9 cellular contexts compared by ENCODE assay signal in the genomic region with DNA sequence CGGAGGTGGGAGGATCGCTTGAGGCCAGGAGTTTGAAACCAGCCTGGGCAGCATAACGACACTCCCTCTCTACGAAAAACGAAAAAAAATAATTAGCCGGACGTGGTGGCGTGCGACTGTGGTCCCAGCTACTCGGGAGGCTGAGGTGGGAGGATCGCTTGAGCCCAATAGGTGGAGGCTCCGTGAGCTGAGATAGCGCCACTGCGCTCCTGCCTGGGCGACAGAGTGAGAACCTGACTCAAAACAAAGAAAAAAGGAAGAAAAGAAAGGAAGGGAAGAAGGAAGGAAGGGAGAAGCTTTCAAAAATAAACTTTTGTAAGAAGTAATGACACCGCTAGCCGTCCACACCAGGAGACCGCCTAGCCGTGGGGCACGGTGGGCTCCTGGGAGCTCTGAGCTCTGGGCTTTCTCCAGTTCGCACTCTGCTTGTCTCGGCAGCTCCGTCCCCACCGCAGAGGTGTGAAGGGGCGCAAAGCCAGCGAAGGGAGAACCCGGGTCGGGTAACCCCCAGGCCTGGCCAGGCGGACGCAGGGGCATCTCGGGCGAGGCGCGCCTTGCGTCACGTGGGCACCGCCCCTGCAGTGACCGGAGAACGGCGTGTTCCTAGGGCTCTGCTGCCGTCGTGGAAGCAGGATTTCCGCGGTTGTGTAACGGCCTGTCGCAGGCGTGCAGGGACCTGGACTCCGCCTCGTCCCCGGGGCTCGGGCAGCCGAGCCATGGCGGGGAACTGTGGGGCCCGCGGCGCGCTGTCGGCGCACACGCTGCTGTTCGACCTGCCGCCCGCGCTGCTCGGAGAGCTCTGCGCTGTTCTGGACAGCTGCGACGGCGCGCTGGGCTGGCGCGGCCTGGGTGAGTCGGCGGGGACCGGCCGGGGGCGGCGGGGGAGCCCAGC. TPM values are rescaled to one million over a fixed set of nuclear protein-coding genes. Genes with fewer than 3 reads are reported as not detected.
DNase-seq lines count a peak whose midpoint lies in the region; ATAC-seq and TF ChIP-seq lines count a peak whose summit lies in the region.
"Had no signal": no experiment of that assay in that cellular context is flagged by ENCODE, and none has a peak within 500 bp of the region (broad histone marks: within the 10 kb centered on the region; RNA-seq: fewer than 3 reads in every experiment).

A gene with protein sequence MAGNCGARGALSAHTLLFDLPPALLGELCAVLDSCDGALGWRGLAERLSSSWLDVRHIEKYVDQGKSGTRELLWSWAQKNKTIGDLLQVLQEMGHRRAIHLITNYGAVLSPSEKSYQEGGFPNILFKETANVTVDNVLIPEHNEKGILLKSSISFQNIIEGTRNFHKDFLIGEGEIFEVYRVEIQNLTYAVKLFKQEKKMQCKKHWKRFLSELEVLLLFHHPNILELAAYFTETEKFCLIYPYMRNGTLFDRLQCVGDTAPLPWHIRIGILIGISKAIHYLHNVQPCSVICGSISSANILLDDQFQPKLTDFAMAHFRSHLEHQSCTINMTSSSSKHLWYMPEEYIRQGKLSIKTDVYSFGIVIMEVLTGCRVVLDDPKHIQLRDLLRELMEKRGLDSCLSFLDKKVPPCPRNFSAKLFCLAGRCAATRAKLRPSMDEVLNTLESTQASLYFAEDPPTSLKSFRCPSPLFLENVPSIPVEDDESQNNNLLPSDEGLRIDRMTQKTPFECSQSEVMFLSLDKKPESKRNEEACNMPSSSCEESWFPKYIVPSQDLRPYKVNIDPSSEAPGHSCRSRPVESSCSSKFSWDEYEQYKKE (plus strand): TSS at position 631 of the 892 bp plus-strand sequence. CDS start 86 bp downstream, at position 717.

- TF ChIP-seq CTCF in activated B cell treated with CpG ODN at 0.5 μM for 24 hours (IDR thresholded peaks at IDR 0.05), result no peak

- peaks cover 6% of the 10 kb centered on the region for H3K9me3 Mint-ChIP-seq in activated B cell treated with CpG ODN at 0.5 μM for 24 hours
- H3K9me3 Mint-ChIP-seq in stimulated activated naive B cell treated with anti-CD40 and anti-IgM and Interleukin-4, amounts not matched to agents 10 μg/mL and 1 μg/mL and 100 μg/mL, for 72 hours, result peaks cover 3 to 11% of the 10 kb centered on the region in 2 donors

- DNase-seq in D341Med (ENCODE audit: low spot score) (peak; percentile 61), activated B cell treated with CpG ODN at 0.5 μM for 24 hours (peak; percentile 48), medulla oblongata (ENCODE audit: extremely low spot score) (peak; percentile 41), H4 (ENCODE audit: low spot score) (no peak)
- DNase-seq in effector memory CD4-positive, alpha-beta T cell, result no peak
- DNase-seq in stimulated activated naive B cell treated with anti-CD40 and anti-IgM and Interleukin-4, amounts not matched to agents 10 μg/mL and 1 μg/mL and 100 μg/mL, for 72 hours, result peak; percentile 48

- H3K27ac Mint-ChIP-seq in activated B cell treated with CpG ODN at 0.5 μM for 24 hours, result peak within 1 kb of the TSS; percentile 38
- H3K27ac Mint-ChIP-seq in stimulated activated naive B cell treated with anti-CD40 and anti-IgM and Interleukin-4, amounts not matched to agents 10 μg/mL and 1 μg/mL and 100 μg/mL, for 72 hours, result peak within 1 kb of the TSS; percentile 51

- CTCF ChIA-PET in activated B cell treated with CpG ODN at 0.5 μM for 24 hours (lab: Charles Lee), result interaction anchor here (0.9 to 1.1 kb wide), 2 partner anchors 19 to 47 kb away, joined by 3 to 4 read pairs; a partner anchor contains a TSS

- H3K9me3 ChIP-seq in effector memory CD4-positive, alpha-beta T cell (ENCODE audit: control insufficient read depth, low read length), result no peaks in the 10 kb centered on the region
- H3K9me3 ChIP-seq: SJSA1 had no signal

- POLR2A ChIA-PET in activated B cell treated with CpG ODN at 0.5 μM for 24 hours (lab: Charles Lee), result interaction anchor here (0.6 to 5.0 kb wide), 3 partner anchors 10 to 29 kb away, joined by 4 to 34 read pairs (median 4); a partner anchor contains a TSS

- H3K4me1 ChIP-seq in effector memory CD4-positive, alpha-beta T cell (ENCODE audit: control insufficient read depth, insufficient read depth, low read length, poor library complexity, severe bottlenecking), result peaks cover 4% of the 10 kb centered on the region

- no peaks in the 10 kb centered on the region for H3K36me3 ChIP-seq in effector memory CD4-positive, alpha-beta T cell (ENCODE audit: control insufficient read depth, insufficient read depth, low read length)
- H3K36me3 ChIP-seq: SJSA1 had no signal

- H3K27ac ChIP-seq in effector memory CD4-positive, alpha-beta T cell (ENCODE audit: insufficient read depth, low read length, poor library complexity, severe bottlenecking), result no peak within 1 kb of the TSS
- H3K27ac ChIP-seq: SJSA1 had no signal

- H3K36me3 Mint-ChIP-seq in activated B cell treated with CpG ODN at 0.5 μM for 24 hours (ENCODE audit: low read depth), result no peaks in the 10 kb centered on the region
- H3K36me3 Mint-ChIP-seq in stimulated activated naive B cell treated with anti-CD40 and anti-IgM and Interleukin-4, amounts not matched to agents 10 μg/mL and 1 μg/mL and 100 μg/mL, for 72 hours, result peaks cover 2 to 9% of the 10 kb centered on the region in 2 donors

- peaks cover 34% of the 10 kb centered on the region for H3K4me1 Mint-ChIP-seq in activated B cell treated with CpG ODN at 0.5 μM for 24 hours
- peaks cover 23 to 36% of the 10 kb centered on the region in 2 donors for H3K4me1 Mint-ChIP-seq in stimulated activated naive B cell treated with anti-CD40 and anti-IgM and Interleukin-4, amounts not matched to agents 10 μg/mL and 1 μg/mL and 100 μg/mL, for 72 hours

- H3K27me3 ChIP-seq in effector memory CD4-positive, alpha-beta T cell (replicated peaks; ENCODE audit: control insufficient read depth, insufficient read depth, low read length, poor library complexity, severe bottlenecking), result peaks cover 8% of the 10 kb centered on the region
- H3K27me3 ChIP-seq: SJSA1 had no signal

- ATAC-seq in GM19395 (IDR thresholded peaks at IDR 0.05; ENCODE audit: unreplicated experiment) (peak; percentile 59), HG03460 (IDR thresholded peaks at IDR 0.05; ENCODE audit: unreplicated experiment) (peak; percentile 57), activated B cell treated with CpG ODN at 0.5 μM for 24 hours (ENCODE audit: low read depth) (peak; percentile 59)
- ATAC-seq in stimulated activated naive B cell treated with anti-CD40 and anti-IgM and Interleukin-4, amounts not matched to agents 10 μg/mL and 1 μg/mL and 100 μg/mL, for 72 hours (replicated peaks), result peak; percentile 79 to 82

- intact Hi-C loops in activated B cell treated with CpG ODN at 0.5 μM for 24 hours (cut with micrococcal nuclease), result loop anchor here (1.0 kb wide), 3 partner anchors 8 to 58 kb away; a partner anchor contains a TSS

- peaks cover 22% of the 10 kb centered on the region for H3K27me3 Mint-ChIP-seq in activated B cell treated with CpG ODN at 0.5 μM for 24 hours
- peaks cover 11 to 17% of the 10 kb centered on the region in 2 donors for H3K27me3 Mint-ChIP-seq in stimulated activated naive B cell treated with anti-CD40 and anti-IgM and Interleukin-4, amounts not matched to agents 10 μg/mL and 1 μg/mL and 100 μg/mL, for 72 hours

- H3K4me3 Mint-ChIP-seq in activated B cell treated with CpG ODN at 0.5 μM for 24 hours, result peak within 1 kb of the TSS; percentile 79
- H3K4me3 Mint-ChIP-seq in stimulated activated naive B cell treated with anti-CD40 and anti-IgM and Interleukin-4, amounts not matched to agents 10 μg/mL and 1 μg/mL and 100 μg/mL, for 72 hours, result peak within 1 kb of the TSS; percentile 81 to 84

- peak within 1 kb of the TSS; percentile 47 for H3K4me3 ChIP-seq in effector memory CD4-positive, alpha-beta T cell (ENCODE audit: insufficient read depth, low read depth, low read length, poor library complexity, severe bottlenecking)
- H3K4me3 ChIP-seq: SJSA1 had no signal

RNA-seq across cellular contexts. Expression of the gene that starts here (rescaled TPM):
- 5.6 and 6.6 TPM in 2 replicates for total RNA-seq in activated B cell treated with CpG ODN at 0.5 μM for 24 hours
- 0.02 TPM in 1 of 2 replicates, not detected in the other for total RNA-seq in H4 (2014; rRNA removed; shearing (Covaris generic))
- total RNA-seq: SJSA1 had no signal

Comparison
In these comparisons a context has a peak if more than half of its experiments do, and no peak if none do; other contexts are left out.
1. DNase-seq: peak in D341Med (single experiment), activated B cell treated with CpG ODN at 0.5 μM for 24 hours (single experiment), medulla oblongata (single experiment) and stimulated activated naive B cell treated with anti-CD40 and anti-IgM and Interleukin-4, amounts not matched to agents 10 μg/mL and 1 μg/mL and 100 μg/mL, for 72 hours (single experiment); none in effector memory CD4-positive, alpha-beta T cell (0 of 3) and H4 (single experiment).
2. Peak in every context shown above with its lines, with median percentiles within 50 percentile points of each other: ATAC-seq.